In the genomic region with DNA sequence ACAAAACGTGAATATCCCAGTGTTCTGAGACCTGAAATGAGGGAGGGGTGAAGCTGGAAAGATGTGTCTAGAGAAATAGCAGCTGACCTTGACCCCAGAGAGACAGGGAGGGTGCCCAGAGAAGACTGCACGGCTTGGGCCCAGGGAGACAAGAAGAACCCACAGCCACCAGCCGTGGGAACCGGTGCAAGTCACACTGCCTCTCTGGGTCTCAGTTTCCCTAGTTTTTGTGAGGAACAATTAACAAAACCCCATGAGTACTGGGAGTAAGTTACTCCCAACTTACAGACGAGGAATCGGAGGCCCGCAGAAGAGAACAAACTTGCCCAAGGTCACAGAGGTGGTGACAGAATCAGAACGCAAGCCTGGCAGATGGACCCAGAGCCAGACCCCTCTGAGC, we compare ENCODE assay signal across 22 cellular contexts. TPM values are rescaled to one million over a fixed set of nuclear protein-coding genes. Genes with fewer than 3 reads are reported as not detected.
"Had no signal": no experiment of that assay in that cellular context is flagged by ENCODE, and none has a peak within 500 bp of the region (broad histone marks: within the 10 kb centered on the region; RNA-seq: fewer than 3 reads in every experiment).

No MANE protein-coding gene starts in this region.

- H3K9me3 Mint-ChIP-seq: activated CD4-positive, alpha-beta memory T cell treated with anti-CD3 and anti-CD28 coated beads for 36 hours; activated T-helper 2 cell treated with anti-CD3 and anti-CD28 coated beads, Interferon-gamma antibody, Interleukin-2, Interleukin-4, amounts not matched to agents 10 μg/mL and 5 μg/mL and 100 μg/mL, durations not matched to agents 14 hours and 24 hours and 36 hours had no signal

- ATAC-seq: activated CD4-positive, alpha-beta T cell treated with anti-CD3 and anti-CD28 coated beads for 36 hours; activated CD8-positive, alpha-beta memory T cell treated with anti-CD3 and anti-CD28 coated beads, Interleukin-2, amount 10 ng/mL, durations not matched to agents 7 days and 5 days; esophagus mucosa; mucosa of descending colon; naive thymus-derived CD8-positive, alpha-beta T cell had no signal

- FAIRE-seq: astrocyte, bronchial epithelial cell, islet of Langerhans, small intestine had no signal

- H3K9ac ChIP-seq: parathyroid adenoma had no signal

- H3K36me3 Mint-ChIP-seq: activated CD8-positive, alpha-beta memory T cell treated with anti-CD3 and anti-CD28 coated beads, Interleukin-2, amount 10 ng/mL, durations not matched to agents 7 days and 5 days had no signal

- H3K27ac ChIP-seq: dorsolateral prefrontal cortex, parathyroid adenoma had no signal

- H3K27ac Mint-ChIP-seq: activated CD4-positive, alpha-beta memory T cell treated with anti-CD3 and anti-CD28 coated beads for 36 hours; activated CD4-positive, alpha-beta T cell treated with anti-CD3 and anti-CD28 coated beads for 36 hours; activated CD8-positive, alpha-beta memory T cell treated with anti-CD3 and anti-CD28 coated beads, Interleukin-2, amount 10 ng/mL, durations not matched to agents 7 days and 5 days; activated naive CD4-positive, alpha-beta T cell treated with anti-CD3 and anti-CD28 coated beads, Interleukin-2, amount 10 ng/mL, durations not matched to agents 7 days and 5 days; activated T-helper 2 cell treated with anti-CD3 and anti-CD28 coated beads, Interferon-gamma antibody, Interleukin-2, Interleukin-4, amounts not matched to agents 10 μg/mL and 5 μg/mL and 100 μg/mL, durations not matched to agents 14 hours and 24 hours and 36 hours had no signal

- H3K4me1 Mint-ChIP-seq: activated CD4-positive, alpha-beta T cell treated with anti-CD3 and anti-CD28 coated beads for 36 hours; activated CD8-positive, alpha-beta memory T cell treated with anti-CD3 and anti-CD28 coated beads, Interleukin-2, amount 10 ng/mL, durations not matched to agents 7 days and 5 days; activated naive CD4-positive, alpha-beta T cell treated with anti-CD3 and anti-CD28 coated beads, Interleukin-2, amount 10 ng/mL, durations not matched to agents 7 days and 5 days had no signal

- H2AFZ ChIP-seq: parathyroid adenoma had no signal

- H3K4me3 Mint-ChIP-seq: activated CD4-positive, alpha-beta memory T cell treated with anti-CD3 and anti-CD28 coated beads for 36 hours; activated CD4-positive, alpha-beta T cell treated with anti-CD3 and anti-CD28 coated beads for 36 hours; activated CD8-positive, alpha-beta memory T cell treated with anti-CD3 and anti-CD28 coated beads, Interleukin-2, amount 10 ng/mL, durations not matched to agents 7 days and 5 days; activated naive CD4-positive, alpha-beta T cell treated with anti-CD3 and anti-CD28 coated beads, Interleukin-2, amount 10 ng/mL, durations not matched to agents 7 days and 5 days; endodermal cell; naive thymus-derived CD8-positive, alpha-beta T cell had no signal

- DNase-seq: activated CD4-positive, alpha-beta memory T cell treated with anti-CD3 and anti-CD28 coated beads for 36 hours; activated CD4-positive, alpha-beta T cell treated with anti-CD3 and anti-CD28 coated beads for 36 hours; activated CD8-positive, alpha-beta memory T cell treated with anti-CD3 and anti-CD28 coated beads, Interleukin-2, amount 10 ng/mL, durations not matched to agents 7 days and 5 days; activated naive CD4-positive, alpha-beta T cell treated with anti-CD3 and anti-CD28 coated beads, Interleukin-2, amount 10 ng/mL, durations not matched to agents 7 days and 5 days; activated T-cell treated with anti-CD3 and anti-CD28 coated beads, Interleukin-2, amount 50 U/mL, for 1 hour; dorsolateral prefrontal cortex; endodermal cell; head of caudate nucleus; mucosa of descending colon; retina; small intestine; stimulated activated CD4-positive, alpha-beta T cell treated with anti-CD3 and anti-CD28 coated beads, Interleukin-4, amount 100 ng/mL, for 24 hours; stimulated activated naive CD4-positive, alpha-beta T cell treated with Interleukin-2 at 50 U/mL for 16 hours; T-helper 2 cell had no signal

- H3K27me3 Mint-ChIP-seq: activated CD4-positive, alpha-beta memory T cell treated with anti-CD3 and anti-CD28 coated beads for 36 hours; activated CD4-positive, alpha-beta T cell treated with anti-CD3 and anti-CD28 coated beads for 36 hours; activated CD8-positive, alpha-beta memory T cell treated with anti-CD3 and anti-CD28 coated beads, Interleukin-2, amount 10 ng/mL, durations not matched to agents 7 days and 5 days; activated naive CD4-positive, alpha-beta T cell treated with anti-CD3 and anti-CD28 coated beads, Interleukin-2, amount 10 ng/mL, durations not matched to agents 7 days and 5 days; naive thymus-derived CD8-positive, alpha-beta T cell had no signal

- H3K27me3 ChIP-seq: dorsolateral prefrontal cortex, suprapubic skin had no signal

- H3K9me3 ChIP-seq: mucosa of descending colon, suprapubic skin had no signal

- H3K4me3 ChIP-seq: dorsolateral prefrontal cortex, mucosa of descending colon had no signal

RNA-seq across cellular contexts. Expression of a gene that starts 32.6 kb away (rescaled TPM):
- total RNA-seq: activated CD4-positive, alpha-beta memory T cell treated with anti-CD3 and anti-CD28 coated beads for 36 hours; activated CD4-positive, alpha-beta T cell treated with anti-CD3 and anti-CD28 coated beads for 36 hours; activated CD8-positive, alpha-beta memory T cell treated with anti-CD3 and anti-CD28 coated beads, Interleukin-2, amount 10 ng/mL, durations not matched to agents 7 days and 5 days; activated T-helper 2 cell treated with anti-CD3 and anti-CD28 coated beads, Interferon-gamma antibody, Interleukin-2, Interleukin-4, amounts not matched to agents 10 μg/mL and 5 μg/mL and 100 μg/mL, durations not matched to agents 14 hours and 24 hours and 36 hours; astrocyte; bronchial epithelial cell; endodermal cell; esophagus mucosa; mucosa of descending colon; naive thymus-derived CD8-positive, alpha-beta T cell; suprapubic skin had no signal
- polyA plus RNA-seq: naive thymus-derived CD8-positive, alpha-beta T cell had no signal
